Comparison of ENCODE assay signal across 8 cellular contexts in the genomic region with DNA sequence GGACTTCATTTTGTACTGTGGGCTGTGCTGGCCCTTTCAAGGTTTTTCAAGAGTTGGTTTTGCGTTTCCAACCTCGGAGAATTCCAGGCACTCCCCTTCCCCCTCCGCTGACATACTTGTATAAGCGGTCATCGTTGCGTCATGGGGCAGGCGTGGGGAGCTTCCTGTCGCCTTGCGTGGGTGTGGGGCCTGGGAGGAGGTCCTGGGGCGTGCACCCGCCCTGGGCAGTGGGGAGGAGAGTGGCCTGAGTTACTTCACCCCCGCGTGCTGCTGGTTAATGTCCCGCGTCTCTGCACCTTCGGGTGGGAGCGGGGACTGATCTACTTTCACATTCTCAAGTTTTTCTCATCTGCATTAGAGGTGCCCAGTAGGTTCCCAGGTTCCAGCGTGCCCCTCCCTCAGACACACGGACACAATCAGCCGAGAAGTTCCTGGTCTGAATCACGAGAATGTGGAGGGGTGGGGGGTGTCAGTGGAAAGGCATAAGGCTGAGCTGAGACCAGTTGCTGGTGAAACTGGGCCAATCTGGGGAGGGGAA.
DNase-seq lines count a peak whose midpoint lies in the region; ATAC-seq lines count a peak whose summit lies in the region.

No MANE protein-coding gene starts in this region.

- peak overlapping the region; percentile 96 for H3K27ac Mint-ChIP-seq in memory B cell
- H3K27ac Mint-ChIP-seq in stimulated activated effector memory CD8-positive, alpha-beta T cell treated with anti-CD3 and anti-CD28 coated beads, Interleukin-12 subunit alpha, Interleukin-12 subunit beta, amount 100 ng/mL, for 72 hours = peak overlapping the region; percentile 100

- no peak for ATAC-seq in memory B cell (ENCODE audit: low read depth)
- ATAC-seq in stimulated activated effector memory CD8-positive, alpha-beta T cell treated with anti-CD3 and anti-CD28 coated beads, Interleukin-12 subunit alpha, Interleukin-12 subunit beta, amount 100 ng/mL, for 72 hours = no peak

- DNase-seq in DMS 273 (lab: John Stamatoyannopoulos, UW; ENCODE audit: unreplicated experiment) (peak; percentile 53), DMS 273 treated with DMSO at 0.1 percent for 48 hours (lab: John Stamatoyannopoulos, UW) (no peak), NCI-H226 (peak; percentile 88), memory B cell (ENCODE audit: low spot score in 2 of 2) (peak; percentile 33 to 44), GM19238 (ENCODE audit: insufficient read length, low spot score) (no peak)
- peak; percentile 25 to 46 for DNase-seq in activated CD4-positive, alpha-beta T cell treated with anti-CD3 and anti-CD28 coated beads, Interleukin-2, amount 50 U/mL, for 4 hours
- peak; percentile 47 for DNase-seq in effector CD8-positive, alpha-beta T cell (lab: John Stamatoyannopoulos, UW)
- DNase-seq in stimulated activated effector memory CD8-positive, alpha-beta T cell treated with anti-CD3 and anti-CD28 coated beads, Interleukin-12 subunit alpha, Interleukin-12 subunit beta, amount 100 ng/mL, for 72 hours (ENCODE audit: low spot score in 2 of 2) = peak; percentile 56 to 82

- H3K9me3 Mint-ChIP-seq in memory B cell = no peaks in the 10 kb centered on the region
- no peaks in the 10 kb centered on the region for H3K9me3 Mint-ChIP-seq in stimulated activated effector memory CD8-positive, alpha-beta T cell treated with anti-CD3 and anti-CD28 coated beads, Interleukin-12 subunit alpha, Interleukin-12 subunit beta, amount 100 ng/mL, for 72 hours

- peaks cover 13% of the 10 kb centered on the region for H3K36me3 Mint-ChIP-seq in memory B cell
- H3K36me3 Mint-ChIP-seq in stimulated activated effector memory CD8-positive, alpha-beta T cell treated with anti-CD3 and anti-CD28 coated beads, Interleukin-12 subunit alpha, Interleukin-12 subunit beta, amount 100 ng/mL, for 72 hours = peaks cover 70% of the 10 kb centered on the region

- H3K27me3 Mint-ChIP-seq in memory B cell = no peaks in the 10 kb centered on the region

- H3K4me1 Mint-ChIP-seq in memory B cell = peaks cover 37% of the 10 kb centered on the region
- peaks cover 52% of the 10 kb centered on the region for H3K4me1 Mint-ChIP-seq in stimulated activated effector memory CD8-positive, alpha-beta T cell treated with anti-CD3 and anti-CD28 coated beads, Interleukin-12 subunit alpha, Interleukin-12 subunit beta, amount 100 ng/mL, for 72 hours

- peak overlapping the region; percentile 84 for H3K4me3 Mint-ChIP-seq in memory B cell
- H3K4me3 Mint-ChIP-seq in stimulated activated effector memory CD8-positive, alpha-beta T cell treated with anti-CD3 and anti-CD28 coated beads, Interleukin-12 subunit alpha, Interleukin-12 subunit beta, amount 100 ng/mL, for 72 hours = peak overlapping the region; percentile 98

Comparison
In these comparisons a context has a peak if more than half of its experiments do, and no peak if none do; other contexts are left out.
1. DNase-seq: peak in DMS 273 (single experiment), NCI-H226 (single experiment), activated CD4-positive, alpha-beta T cell treated with anti-CD3 and anti-CD28 coated beads, Interleukin-2, amount 50 U/mL, for 4 hours (2 of 2), effector CD8-positive, alpha-beta T cell (single experiment), memory B cell (2 of 2) and stimulated activated effector memory CD8-positive, alpha-beta T cell treated with anti-CD3 and anti-CD28 coated beads, Interleukin-12 subunit alpha, Interleukin-12 subunit beta, amount 100 ng/mL, for 72 hours (2 of 2); none in DMS 273 treated with DMSO at 0.1 percent for 48 hours (single experiment) and GM19238 (single experiment).